Comparison of ENCODE assay signal across 38 cellular contexts in the genomic region with DNA sequence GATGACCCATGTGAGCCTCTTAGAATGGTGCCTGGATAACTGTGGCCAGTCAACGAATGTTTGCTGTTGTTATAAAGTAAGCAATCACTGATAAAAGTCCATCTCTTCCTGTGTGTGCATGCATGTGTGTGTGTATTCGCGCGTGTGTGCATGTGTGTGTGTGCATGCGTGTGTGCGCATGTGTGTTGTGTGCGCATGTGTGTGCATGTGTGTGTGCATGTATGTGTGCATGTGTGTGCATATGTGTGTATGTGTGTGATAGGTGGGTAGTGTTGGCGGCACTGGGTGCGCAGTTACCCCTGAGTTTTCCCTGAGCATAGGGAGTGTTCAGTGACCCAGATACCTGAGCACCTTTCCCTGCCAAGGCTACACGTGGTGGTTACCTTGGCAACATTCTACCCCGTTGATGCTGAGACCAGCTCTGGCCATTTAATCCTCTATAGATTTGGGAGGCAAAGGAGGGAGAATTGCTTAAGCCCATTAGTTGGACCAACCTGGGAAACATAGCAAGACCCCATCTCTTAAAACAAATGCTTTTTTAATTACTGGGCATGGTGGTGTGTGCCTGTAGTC.
"Had no signal": no experiment of that assay in that cellular context is flagged by ENCODE, and none has a peak within 500 bp of the region (broad histone marks: within the 10 kb centered on the region; RNA-seq: fewer than 3 reads in every experiment).

No MANE protein-coding gene starts in this region.

- H3K4me2 ChIP-seq: PC-9 had no signal

- H3K4me1 Mint-ChIP-seq: activated CD4-positive, alpha-beta T cell treated with anti-CD3 and anti-CD28 coated beads, Interleukin-2, amount 10 ng/mL, durations not matched to agents 24 days and 14 days; activated naive CD8-positive, alpha-beta T cell treated with anti-CD3 and anti-CD28 coated beads for 36 hours; activated T-helper 17 cell treated with anti-CD3 and anti-CD28 coated beads, Interleukin-2, amount 50 U/mL, for 72 hours; T-cell; T-helper 17 cell had no signal

- DNase-seq: activated CD4-positive, alpha-beta T cell treated with anti-CD3 and anti-CD28 coated beads, Interleukin-2, amount 10 ng/mL, durations not matched to agents 24 days and 14 days; activated CD4-positive, alpha-beta T cell treated with anti-CD3 and anti-CD28 coated beads, Interleukin-2, amount 50 U/mL, for 4 hours; activated CD4-positive, CD25-positive, alpha-beta regulatory T cell; activated CD8-positive, alpha-beta T cell treated with anti-CD3 and anti-CD28 coated beads for 36 hours; activated effector memory CD4-positive, alpha-beta T cell treated with anti-CD3 and anti-CD28 coated beads, Interleukin-2, amount 50 U/mL, for 16 hours; activated naive CD4-positive, alpha-beta T cell; activated naive CD4-positive, alpha-beta T cell treated with anti-CD3 and anti-CD28 coated beads, Interleukin-2, amount 50 U/mL, for 16 hours; activated naive CD8-positive, alpha-beta T cell treated with anti-CD3 and anti-CD28 coated beads for 36 hours; activated T-cell treated with anti-CD3 and anti-CD28 coated beads, Interleukin-2, amount 50 U/mL, for 1 hour; activated T-cell treated with anti-CD3 and anti-CD28 coated beads, Interleukin-2, amount 50 U/mL, for 72 hours; amniotic stem cell; aorta; brain microvascular endothelial cell; central memory CD4-positive, alpha-beta T cell; Kasumi-1; KG1; MG63; NCI-H1048; NCI-H1105 treated with DMSO at 0.1 percent for 48 hours; NCI-H1436; NCI-H1694; NCI-H1930; NCI-H2081 treated with DMSO at 0.1 percent for 48 hours; NCI-H2171; NCI-H446; NCI-H510A treated with DMSO at 0.1 percent for 48 hours; NCI-H526 treated with DMSO at 0.1 percent for 48 hours; NCI-H774; NK-92 treated with Interleukin-12 subunit alpha and Interleukin-12 subunit beta, amount 100 ng/mL, for 24 hours; PC-9; SIG-M5; T-cell; T-helper 17 cell; WERI-Rb-1 had no signal

- H3K27me3 Mint-ChIP-seq: activated CD4-positive, alpha-beta T cell treated with anti-CD3 and anti-CD28 coated beads, Interleukin-2, amount 10 ng/mL, durations not matched to agents 24 days and 14 days; activated CD8-positive, alpha-beta T cell treated with anti-CD3 and anti-CD28 coated beads for 36 hours; activated naive CD8-positive, alpha-beta T cell treated with anti-CD3 and anti-CD28 coated beads for 36 hours; activated T-helper 17 cell treated with anti-CD3 and anti-CD28 coated beads, Interleukin-2, amount 50 U/mL, for 72 hours; T-cell; T-helper 17 cell had no signal

- H3K4me3 ChIP-seq: MG63, PC-9 had no signal

- ATAC-seq: activated CD8-positive, alpha-beta T cell treated with anti-CD3 and anti-CD28 coated beads for 36 hours; activated T-cell treated with anti-CD3 and anti-CD28 coated beads, Interleukin-2, amount 50 U/mL, for 72 hours; activated T-helper 17 cell treated with anti-CD3 and anti-CD28 coated beads, Interleukin-2, amount 50 U/mL, for 72 hours; Right ventricle myocardium inferior; SK-N-SH treated with all-trans-retinoic acid at 6 μM for 48 hours; T-cell; T-helper 17 cell had no signal

- H3K27ac Mint-ChIP-seq: activated CD4-positive, alpha-beta T cell treated with anti-CD3 and anti-CD28 coated beads, Interleukin-2, amount 10 ng/mL, durations not matched to agents 24 days and 14 days; activated CD8-positive, alpha-beta T cell treated with anti-CD3 and anti-CD28 coated beads for 36 hours; activated naive CD8-positive, alpha-beta T cell treated with anti-CD3 and anti-CD28 coated beads for 36 hours; activated T-cell treated with anti-CD3 and anti-CD28 coated beads, Interleukin-2, amount 50 U/mL, for 72 hours; activated T-helper 17 cell treated with anti-CD3 and anti-CD28 coated beads, Interleukin-2, amount 50 U/mL, for 72 hours; T-cell; T-helper 17 cell had no signal

- H3K27ac ChIP-seq: brain microvascular endothelial cell, PC-9, RWPE1, WERI-Rb-1 had no signal

- H2AFZ ChIP-seq: PC-9 had no signal

- H3K9me3 Mint-ChIP-seq: activated CD4-positive, alpha-beta T cell treated with anti-CD3 and anti-CD28 coated beads, Interleukin-2, amount 10 ng/mL, durations not matched to agents 24 days and 14 days; activated CD8-positive, alpha-beta T cell treated with anti-CD3 and anti-CD28 coated beads for 36 hours; activated naive CD8-positive, alpha-beta T cell treated with anti-CD3 and anti-CD28 coated beads for 36 hours had no signal

- H3K9me3 ChIP-seq: MG63 had no signal

- H3K4me3 Mint-ChIP-seq: activated CD4-positive, alpha-beta T cell treated with anti-CD3 and anti-CD28 coated beads, Interleukin-2, amount 10 ng/mL, durations not matched to agents 24 days and 14 days; activated CD8-positive, alpha-beta T cell treated with anti-CD3 and anti-CD28 coated beads for 36 hours; activated naive CD8-positive, alpha-beta T cell treated with anti-CD3 and anti-CD28 coated beads for 36 hours; activated T-cell treated with anti-CD3 and anti-CD28 coated beads, Interleukin-2, amount 50 U/mL, for 72 hours; activated T-helper 17 cell treated with anti-CD3 and anti-CD28 coated beads, Interleukin-2, amount 50 U/mL, for 72 hours; T-cell; T-helper 17 cell had no signal

- H3K27me3 ChIP-seq: brain microvascular endothelial cell, MG63 had no signal

- H3K36me3 Mint-ChIP-seq: activated naive CD8-positive, alpha-beta T cell treated with anti-CD3 and anti-CD28 coated beads for 36 hours; T-cell had no signal

- H3K36me3 ChIP-seq: brain microvascular endothelial cell, MG63, WERI-Rb-1 had no signal
